ENCODE assay signal across 1 cellular context in genomic region chr1:153639280-153639679, GRCh38.
TF ChIP-seq lines count a peak whose summit lies in the region.

No MANE protein-coding gene starts in this region.

TF ChIP-seq in SK-N-SH, 30 proteins besides CTCF, POLR2A, EP300 and RAD21 (continued from another document):
- TF ChIP-seq, protein P1, sequence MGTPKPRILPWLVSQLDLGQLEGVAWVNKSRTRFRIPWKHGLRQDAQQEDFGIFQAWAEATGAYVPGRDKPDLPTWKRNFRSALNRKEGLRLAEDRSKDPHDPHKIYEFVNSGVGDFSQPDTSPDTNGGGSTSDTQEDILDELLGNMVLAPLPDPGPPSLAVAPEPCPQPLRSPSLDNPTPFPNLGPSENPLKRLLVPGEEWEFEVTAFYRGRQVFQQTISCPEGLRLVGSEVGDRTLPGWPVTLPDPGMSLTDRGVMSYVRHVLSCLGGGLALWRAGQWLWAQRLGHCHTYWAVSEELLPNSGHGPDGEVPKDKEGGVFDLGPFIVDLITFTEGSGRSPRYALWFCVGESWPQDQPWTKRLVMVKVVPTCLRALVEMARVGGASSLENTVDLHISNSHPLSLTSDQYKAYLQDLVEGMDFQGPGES (IDR thresholded peaks at IDR 0.05; ENCODE audit: low read depth, low read length), result no peak
- TF ChIP-seq ZBTB33 (IDR thresholded peaks at IDR 0.05; ENCODE audit: borderline replicate concordance, low read depth) (no peak), NFIC (IDR thresholded peaks at IDR 0.05; ENCODE audit: borderline replicate concordance) (no peak), FOSL2 (IDR thresholded peaks at IDR 0.05; ENCODE audit: borderline replicate concordance, low read depth) (no peak), TEAD4 (IDR thresholded peaks at IDR 0.05; ENCODE audit: borderline replicate concordance, insufficient read depth) (no peak), CHD2 (IDR thresholded peaks at IDR 0.05; ENCODE audit: low read length, partially characterized antibody) (no peak), JUND (IDR thresholded peaks at IDR 0.05) (no peak), GABPA (IDR thresholded peaks at IDR 0.05; ENCODE audit: low read depth) (no peak), REST (IDR thresholded peaks at IDR 0.05; ENCODE audit: low read depth, low read length) (no peak), POLR2AphosphoS5 (IDR thresholded peaks at IDR 0.05; ENCODE audit: low read depth, low read length) (no peak), FOXJ3 (CRISPR knock-in tag; IDR thresholded peaks at IDR 0.05) (no peak), MAX (IDR thresholded peaks at IDR 0.05; ENCODE audit: low read depth) (no peak), RFX5 (IDR thresholded peaks at IDR 0.05; ENCODE audit: low read length) (no peak)
